ENCODE assay signal across 14 cellular contexts in the genomic region with DNA sequence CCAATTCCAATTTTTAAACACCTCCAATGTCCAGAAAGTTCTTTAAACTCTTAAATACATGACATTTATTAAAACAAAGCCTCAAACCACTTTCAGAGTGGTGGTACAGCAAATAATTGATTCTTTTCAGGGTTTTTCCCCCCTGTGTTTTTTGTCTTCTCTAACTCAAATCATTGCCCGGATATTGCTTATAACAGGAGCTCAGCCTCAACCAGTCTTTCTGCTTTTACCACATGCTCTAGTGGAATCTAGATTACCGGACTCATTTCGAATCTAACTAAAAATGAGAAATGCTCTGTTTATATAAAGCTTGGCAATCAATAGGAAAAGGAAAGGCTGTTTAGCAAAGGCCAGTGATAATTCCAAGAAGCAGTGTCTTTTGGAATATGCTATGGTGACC.
A peak's percentile ranks its signal among the peaks of the same experiment; 100 is the strongest.
DNase-seq lines count a peak whose midpoint lies in the region; ATAC-seq and TF ChIP-seq lines count a peak whose summit lies in the region.
"Had no signal": no experiment of that assay in that cellular context is flagged by ENCODE, and none has a peak within 500 bp of the region (broad histone marks: within the 10 kb centered on the region; RNA-seq: fewer than 3 reads in every experiment).

No MANE protein-coding gene starts in this region.

- no peaks in the 10 kb centered on the region for H3K36me3 ChIP-seq in CD4-positive, alpha-beta memory T cell (ENCODE audit: insufficient read depth, low read length)
- H3K36me3 ChIP-seq in KOPT-K1 (ENCODE audit: insufficient read depth, low read length) = no peaks in the 10 kb centered on the region
- H3K36me3 ChIP-seq in parathyroid adenoma (ENCODE audit: control insufficient read depth, insufficient read depth, low read length) = no peaks in the 10 kb centered on the region
- no peaks in the 10 kb centered on the region for H3K36me3 ChIP-seq in HAP-1 (replicated peaks)

- intact Hi-C loops in CD4-positive, alpha-beta memory T cell (cut with micrococcal nuclease) = loop anchor here (5.0 kb wide), 4 partner anchors 44 to 196 kb away; no protein-coding TSS in a partner anchor
- intact Hi-C loops in dorsolateral prefrontal cortex (cut with DNase I) = loop anchor here in 1 of 2 donors (10.0 kb wide), 1 partner anchor 166 kb away; the partner anchor contains the start of gene ETV6

- H3K27me3 Mint-ChIP-seq in CD4-positive, alpha-beta memory T cell = no peaks in the 10 kb centered on the region

- H3K4me3 ChIP-seq in CD4-positive, alpha-beta memory T cell (ENCODE audit: low read length in 2 of 2) = no peak overlapping the region
- H3K4me3 ChIP-seq in dorsolateral prefrontal cortex = no peak overlapping the region
- H3K4me3 ChIP-seq in parathyroid adenoma (ENCODE audit: low read depth, low read length) = no peak overlapping the region
- H3K4me3 ChIP-seq in HAP-1 = no peak overlapping the region

- H3K4me1 ChIP-seq in CD4-positive, alpha-beta memory T cell (ENCODE audit: insufficient read depth, low read length) = peaks cover 60% of the 10 kb centered on the region
- H3K4me1 ChIP-seq in parathyroid adenoma (peaks cover 21% of the 10 kb centered on the region), HAP-1 (peaks cover 21% of the 10 kb centered on the region)

- peak overlapping the region in 5 of 7 donors; percentile 10 to 86 (median 63) for H3K27ac Mint-ChIP-seq in CD4-positive, alpha-beta memory T cell

- no peak overlapping the region for H3K27ac ChIP-seq in CD4-positive, alpha-beta memory T cell (ENCODE audit: low read depth, low read length)
- H3K27ac ChIP-seq in KOPT-K1 (ENCODE audit: low read depth, low read length, poor library complexity, severe bottlenecking) = peak overlapping the region; percentile 97
- H3K27ac ChIP-seq in dorsolateral prefrontal cortex = peak overlapping the region in 40 of 59 donors; percentile 1 to 99 (median 94)
- H3K27ac ChIP-seq in parathyroid adenoma = peak overlapping the region; percentile 31
- H3K27ac ChIP-seq: foreskin keratinocyte had no signal

- no peak for ATAC-seq in GM18873 (IDR thresholded peaks at IDR 0.05; ENCODE audit: low FRiP score, unreplicated experiment)
- ATAC-seq: foreskin keratinocyte had no signal

- POLR2A ChIA-PET in CD4-positive, alpha-beta memory T cell (lab: Charles Lee; ENCODE audit: partially characterized antibody) = no interaction called here

- no peak overlapping the region for H3K9ac ChIP-seq in parathyroid adenoma

- no peaks in the 10 kb centered on the region for H3K27me3 ChIP-seq in CD4-positive, alpha-beta memory T cell (ENCODE audit: insufficient read depth, low read length)
- H3K27me3 ChIP-seq in dorsolateral prefrontal cortex = no peaks in the 10 kb centered on the region
- H3K27me3 ChIP-seq in parathyroid adenoma (ENCODE audit: control insufficient read depth, insufficient read depth, low read length) = no peaks in the 10 kb centered on the region
- no peaks in the 10 kb centered on the region for H3K27me3 ChIP-seq in HAP-1 (ENCODE audit: low read depth)
- H3K27me3 ChIP-seq: foreskin keratinocyte had no signal

- H3K79me2 ChIP-seq in parathyroid adenoma = peaks cover 18% of the 10 kb centered on the region

- no peaks in the 10 kb centered on the region for H3K9me3 ChIP-seq in CD4-positive, alpha-beta memory T cell (ENCODE audit: control insufficient read depth in 1 of 2, low read length in 2 of 2)
- H3K9me3 ChIP-seq in KOPT-K1 (ENCODE audit: insufficient read depth, low read length, poor library complexity, severe bottlenecking) = no peaks in the 10 kb centered on the region
- no peaks in the 10 kb centered on the region for H3K9me3 ChIP-seq in parathyroid adenoma (ENCODE audit: control insufficient read depth, low read length)
- H3K9me3 ChIP-seq in HAP-1 = no peaks in the 10 kb centered on the region

- DNase-seq in CD4-positive, alpha-beta memory T cell = no peak
- DNase-seq in dorsolateral prefrontal cortex (no peak), HAP-1 (ENCODE audit: low spot score in 2 of 2) (no peak), iPS-NIHi7 (ENCODE audit: extremely low spot score) (no peak), GF-D8 (lab: John Stamatoyannopoulos, UW) (no peak)
- DNase-seq: activated CD4-positive, alpha-beta T cell treated with anti-CD3 and anti-CD28 coated beads for 48 hours; activated effector memory CD4-positive, alpha-beta T cell treated with Interleukin-2 at 50 U/mL for 16 hours; effector CD8-positive, alpha-beta T cell; foreskin keratinocyte; NCI-H1930; NCI-H774 had no signal

- no peak overlapping the region for H2AFZ ChIP-seq in parathyroid adenoma

- CTCF ChIA-PET in CD4-positive, alpha-beta memory T cell (lab: Charles Lee; ENCODE audit: partially characterized antibody) = interaction anchor here (1.3 to 1.9 kb wide), 3 partner anchors 10 to 198 kb away, joined by 3 to 6 read pairs (median 5); no protein-coding TSS in a partner anchor

- in situ Hi-C loops in HAP-1 (cut with MboI; ENCODE audit: low sequenced_read_pairs) = no loop called here

- peaks cover 50 to 89% (median 74%) of the 10 kb centered on the region in 4 donors for H3K4me1 Mint-ChIP-seq in CD4-positive, alpha-beta memory T cell

- peaks cover 6 to 8% of the 10 kb centered on the region in 2 donors for H3K36me3 Mint-ChIP-seq in CD4-positive, alpha-beta memory T cell

- H3K9me3 Mint-ChIP-seq in CD4-positive, alpha-beta memory T cell = peaks cover 0 to 3% (median 0%) of the 10 kb centered on the region in 8 donors

- no peak overlapping the region for H3K4me2 ChIP-seq in parathyroid adenoma (ENCODE audit: low read length)

- no peak for TF ChIP-seq CTCF in dorsolateral prefrontal cortex (IDR thresholded peaks at IDR 0.05 in 54 of 56, conservative IDR thresholded peaks at IDR 0.05 in 2 of 56; ENCODE audit: low read depth in 1 of 56, partially characterized antibody in 56 of 56)
- TF ChIP-seq CTCF in parathyroid adenoma (IDR thresholded peaks at IDR 0.05) = no peak

- H3K4me3 Mint-ChIP-seq in CD4-positive, alpha-beta memory T cell = peak overlapping the region in 1 of 8 donors; percentile 2
